ENCODE assay signal across 8 cellular contexts in genomic region chr7:134778941-134779740, GRCh38. TPM values are rescaled to one million over a fixed set of nuclear protein-coding genes. Genes with fewer than 3 reads are reported as not detected.
A peak's percentile ranks its signal among the peaks of the same experiment; 100 is the strongest.
DNase-seq lines count a peak whose midpoint lies in the region; ATAC-seq and TF ChIP-seq lines count a peak whose summit lies in the region.

TSS of gene CALD1 (plus strand) at chr7:134779634. CDS start at chr7:134867734, 88,100 bp downstream.

- H3K27me3 Mint-ChIP-seq in type B pancreatic cell: no peaks in the 10 kb centered on the region
- peaks cover 3% of the 10 kb centered on the region for H3K27me3 Mint-ChIP-seq in activated CD8-positive, alpha-beta T cell treated with anti-CD3 and anti-CD28 coated beads for 36 hours

- peak; percentile 31 for DNase-seq in Ammon's horn (ENCODE audit: low spot score)
- peak; percentile 11 for DNase-seq in NCI-H774 (lab: John Stamatoyannopoulos, UW)
- DNase-seq in epidermal melanocyte (ENCODE audit: insufficient read length, low spot score): peak; percentile 88
- peak; percentile 14 for DNase-seq in medulla oblongata (ENCODE audit: extremely low spot score)
- peak; percentile 72 for DNase-seq in type B pancreatic cell (ENCODE audit: extremely low spot score, unreplicated experiment)
- no peak for DNase-seq in GM10266 (ENCODE audit: extremely low spot score)
- DNase-seq in NCI-H187 treated with DMSO at 0.1 percent for 48 hours (lab: John Stamatoyannopoulos, UW): no peak
- no peak for DNase-seq in activated CD8-positive, alpha-beta T cell treated with anti-CD3 and anti-CD28 coated beads for 36 hours

- POLR2A ChIA-PET in activated CD8-positive, alpha-beta T cell treated with anti-CD3 and anti-CD28 coated beads for 36 hours (lab: Charles Lee): no interaction called here

- H3K4me3 Mint-ChIP-seq in type B pancreatic cell: no peak within 1 kb of the TSS
- no peak within 1 kb of the TSS for H3K4me3 Mint-ChIP-seq in activated CD8-positive, alpha-beta T cell treated with anti-CD3 and anti-CD28 coated beads for 36 hours

- peaks cover 5% of the 10 kb centered on the region for H3K9me3 Mint-ChIP-seq in type B pancreatic cell
- no peaks in the 10 kb centered on the region for H3K9me3 Mint-ChIP-seq in activated CD8-positive, alpha-beta T cell treated with anti-CD3 and anti-CD28 coated beads for 36 hours

- CTCF ChIA-PET in activated CD8-positive, alpha-beta T cell treated with anti-CD3 and anti-CD28 coated beads for 36 hours (lab: Charles Lee): no interaction called here

- peaks cover 45% of the 10 kb centered on the region for H3K4me1 Mint-ChIP-seq in type B pancreatic cell (ENCODE audit: unreplicated experiment)
- H3K4me1 Mint-ChIP-seq in activated CD8-positive, alpha-beta T cell treated with anti-CD3 and anti-CD28 coated beads for 36 hours (ENCODE audit: low read depth): no peaks in the 10 kb centered on the region

- no peak for TF ChIP-seq CTCF in type B pancreatic cell (conservative IDR thresholded peaks at IDR 0.05)
- TF ChIP-seq CTCF in GM10266 (IDR thresholded peaks at IDR 0.05; ENCODE audit: control insufficient read depth, insufficient read depth, low read depth, missing control alignments): no peak
- no peak for TF ChIP-seq CTCF in activated CD8-positive, alpha-beta T cell treated with anti-CD3 and anti-CD28 coated beads for 36 hours (IDR thresholded peaks at IDR 0.05)

- no peaks in the 10 kb centered on the region for H3K36me3 Mint-ChIP-seq in type B pancreatic cell
- no peaks in the 10 kb centered on the region for H3K36me3 Mint-ChIP-seq in activated CD8-positive, alpha-beta T cell treated with anti-CD3 and anti-CD28 coated beads for 36 hours (ENCODE audit: low read depth)

- H3K27ac Mint-ChIP-seq in type B pancreatic cell: peak within 1 kb of the TSS; percentile 94
- H3K27ac Mint-ChIP-seq in activated CD8-positive, alpha-beta T cell treated with anti-CD3 and anti-CD28 coated beads for 36 hours: no peak within 1 kb of the TSS

- ATAC-seq in activated CD8-positive, alpha-beta T cell treated with anti-CD3 and anti-CD28 coated beads for 36 hours: no peak

- intact Hi-C loops in activated CD8-positive, alpha-beta T cell treated with anti-CD3 and anti-CD28 coated beads for 36 hours (cut with micrococcal nuclease): no loop called here

RNA-seq across cellular contexts. Expression of gene CALD1, which starts in this region (rescaled TPM):
- total RNA-seq in type B pancreatic cell (ENCODE audit: low replicate concordance): 169 and 218 TPM in 2 replicates
- 1 to 10 TPM; 2.1 to 2.2 TPM for total RNA-seq in activated CD8-positive, alpha-beta T cell treated with anti-CD3 and anti-CD28 coated beads for 36 hours

Comparison
In these comparisons a context has a peak if more than half of its experiments do, and no peak if none do; other contexts are left out.
1. RNA of gene CALD1 (total RNA-seq): 169 to 218 TPM in type B pancreatic cell; 2.1 to 2.2 TPM in activated CD8-positive, alpha-beta T cell treated with anti-CD3 and anti-CD28 coated beads for 36 hours; every median in the first group is over 10 times any median in the second.
2. DNase-seq: peak in Ammon's horn (single experiment), NCI-H774 (single experiment), epidermal melanocyte (single experiment), medulla oblongata (single experiment) and type B pancreatic cell (single experiment); none in GM10266 (single experiment), NCI-H187 treated with DMSO at 0.1 percent for 48 hours (single experiment) and activated CD8-positive, alpha-beta T cell treated with anti-CD3 and anti-CD28 coated beads for 36 hours (single experiment).